19 cellular contexts compared by ENCODE assay signal in the genomic region with DNA sequence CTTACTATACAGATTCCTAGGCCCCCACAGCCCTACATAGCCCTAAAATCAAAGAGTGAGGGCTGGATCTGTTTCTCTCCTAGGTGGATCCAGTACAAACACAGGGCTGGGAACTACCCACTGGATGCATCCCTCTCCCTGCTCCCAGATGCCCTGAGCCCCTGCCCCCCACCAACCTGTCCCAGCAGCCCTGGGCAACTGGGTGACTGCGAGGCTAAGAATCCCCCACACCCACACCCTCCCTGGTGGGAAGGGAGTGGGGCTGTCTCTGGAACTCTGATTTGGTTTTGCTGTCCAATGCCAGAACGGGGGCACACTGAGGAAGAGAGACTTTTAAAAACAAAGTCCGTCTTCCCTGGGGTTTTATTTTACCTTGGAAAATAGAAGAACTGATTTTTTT.
A peak's percentile ranks its signal among the peaks of the same experiment; 100 is the strongest.
DNase-seq lines count a peak whose midpoint lies in the region; ATAC-seq and TF ChIP-seq lines count a peak whose summit lies in the region.
"Had no signal": no experiment of that assay in that cellular context is flagged by ENCODE, and none has a peak within 500 bp of the region (broad histone marks: within the 10 kb centered on the region; RNA-seq: fewer than 3 reads in every experiment).

No MANE protein-coding gene starts in this region.

- H3K36me3 ChIP-seq in mesenchymal stem cell (ENCODE audit: control insufficient read depth in 1 of 2, insufficient read depth in 2 of 2, low read depth in 1 of 2, low read length in 2 of 2) (peaks cover 0 to 16% of the 10 kb centered on the region in 2 experiments), upper lobe of left lung (no peaks in the 10 kb centered on the region), prostate gland (no peaks in the 10 kb centered on the region)
- H3K36me3 ChIP-seq: thoracic aorta had no signal

- no peak overlapping the region for H3K14ac ChIP-seq in mesenchymal stem cell (ENCODE audit: low read length in 2 of 2)

- H3K9me3 ChIP-seq in mesenchymal stem cell (ENCODE audit: control insufficient read depth, low read length) (no peaks in the 10 kb centered on the region), upper lobe of left lung (no peaks in the 10 kb centered on the region), prostate gland (no peaks in the 10 kb centered on the region)
- H3K9me3 ChIP-seq: gastroesophageal sphincter, thoracic aorta had no signal

- H3K79me1 ChIP-seq in mesenchymal stem cell (replicated peaks; ENCODE audit: low read length, poor library complexity, severe bottlenecking), result peaks cover 16% of the 10 kb centered on the region

- H2BK120ac ChIP-seq in mesenchymal stem cell (ENCODE audit: low read depth, low read length), result no peak overlapping the region

- peak overlapping the region in 1 of 2 experiments; percentile 35 for H2BK12ac ChIP-seq in mesenchymal stem cell (ENCODE audit: low read length in 2 of 2)

- H3K27ac ChIP-seq in mesenchymal stem cell (ENCODE audit: low read length, poor library complexity, severe bottlenecking) (no peak overlapping the region), upper lobe of left lung (peak overlapping the region in 3 of 4 donors; percentile 39 to 83 (median 64)), prostate gland (no peak overlapping the region)
- H3K27ac ChIP-seq: gastroesophageal sphincter, VCaP had no signal

- H3K27ac Mint-ChIP-seq in activated naive CD4-positive, alpha-beta T cell treated with anti-CD3 and anti-CD28 coated beads, Interleukin-2, amount 50 U/mL, for 72 hours, result peak overlapping the region; percentile 55 to 95
- no peak overlapping the region for H3K27ac Mint-ChIP-seq in activated naive CD4-positive, alpha-beta T cell treated with anti-CD3 and anti-CD28 coated beads, Interleukin-2, amount 10 ng/mL, durations not matched to agents 7 days and 5 days
- H3K27ac Mint-ChIP-seq in T-cell, result peak overlapping the region; percentile 58 to 84

- intact Hi-C loops in prostate gland (cut with DNase I), result no loop called here

- no peak overlapping the region for H3K23ac ChIP-seq in mesenchymal stem cell (ENCODE audit: low read length in 2 of 2)

- H2AFZ ChIP-seq in mesenchymal stem cell (ENCODE audit: low read depth, low read length), result no peak overlapping the region

- H3K36me3 Mint-ChIP-seq in activated naive CD4-positive, alpha-beta T cell treated with anti-CD3 and anti-CD28 coated beads, Interleukin-2, amount 50 U/mL, for 72 hours, result peaks cover 0 to 5% of the 10 kb centered on the region in 2 donors
- peaks cover 5% of the 10 kb centered on the region for H3K36me3 Mint-ChIP-seq in activated naive CD4-positive, alpha-beta T cell treated with anti-CD3 and anti-CD28 coated beads, Interleukin-2, amount 10 ng/mL, durations not matched to agents 7 days and 5 days
- H3K36me3 Mint-ChIP-seq in T-cell, result no peaks in the 10 kb centered on the region

- H3K4me3 Mint-ChIP-seq in activated naive CD4-positive, alpha-beta T cell treated with anti-CD3 and anti-CD28 coated beads, Interleukin-2, amount 10 ng/mL, durations not matched to agents 7 days and 5 days, result no peak overlapping the region
- H3K4me3 Mint-ChIP-seq in T-cell, result no peak overlapping the region
- H3K4me3 Mint-ChIP-seq: activated CD4-positive, alpha-beta memory T cell treated with anti-CD3 and anti-CD28 coated beads, Interleukin-2, amount 10 ng/mL, durations not matched to agents 7 days and 5 days had no signal

- H2AK5ac ChIP-seq in mesenchymal stem cell (ENCODE audit: low read length, severe bottlenecking), result peak overlapping the region; percentile 57

- no peak for DNase-seq in activated naive CD4-positive, alpha-beta T cell treated with anti-CD3 and anti-CD28 coated beads, Interleukin-2, amount 50 U/mL, for 72 hours (ENCODE audit: low spot score in 2 of 2)
- DNase-seq in activated naive CD4-positive, alpha-beta T cell treated with anti-CD3 and anti-CD28 coated beads, Interleukin-2, amount 10 ng/mL, durations not matched to agents 7 days and 5 days, result no peak
- DNase-seq in T-cell (no peak), mesenchymal stem cell (no peak), upper lobe of left lung (no peak), C1 segment of cervical spinal cord (lab: John Stamatoyannopoulos, UW) (no peak), prostate gland (ENCODE audit: low spot score) (no peak)
- DNase-seq: ACHN; activated CD4-positive, alpha-beta memory T cell treated with anti-CD3 and anti-CD28 coated beads, Interleukin-2, amount 10 ng/mL, durations not matched to agents 7 days and 5 days; activated T-cell treated with anti-CD3 and anti-CD28 coated beads, Interleukin-2, amount 50 U/mL, for 48 hours; COR-L47; H7; NCI-H1436; NCI-H774 had no signal

- H3K9ac ChIP-seq in mesenchymal stem cell (ENCODE audit: low read length), result no peak overlapping the region

- no peak overlapping the region for H3K4me2 ChIP-seq in mesenchymal stem cell (ENCODE audit: low read length, poor library complexity, severe bottlenecking)

- TF ChIP-seq EP300 in upper lobe of left lung (IDR thresholded peaks at IDR 0.05), result no peak

- WGBS in mesenchymal stem cell, result no CpG with 5 or more reads among the region's 3 CpGs
- WGBS in upper lobe of left lung, 2 donors, result 93 to 96% methylated on average over 3 of the region's 3 CpGs
- WGBS in prostate gland, result 95% methylated on average over 3 of the region's 3 CpGs

- H2BK15ac ChIP-seq in mesenchymal stem cell (ENCODE audit: low read depth, poor library complexity, severe bottlenecking), result no peak overlapping the region

- H3K27me3 ChIP-seq in mesenchymal stem cell (ENCODE audit: control insufficient read depth in 1 of 2, insufficient read depth in 1 of 2, low read length in 2 of 2) (no peaks in the 10 kb centered on the region), upper lobe of left lung (no peaks in the 10 kb centered on the region), prostate gland (replicated peaks; ENCODE audit: insufficient read depth) (no peaks in the 10 kb centered on the region)
- H3K27me3 ChIP-seq: gastroesophageal sphincter had no signal

- ATAC-seq in activated naive CD4-positive, alpha-beta T cell treated with anti-CD3 and anti-CD28 coated beads, Interleukin-2, amount 50 U/mL, for 72 hours, result no peak
- no peak for ATAC-seq in T-cell (replicated peaks in 1 of 4)
- ATAC-seq in upper lobe of left lung (ENCODE audit: low FRiP score in 2 of 2), result no peak
- ATAC-seq in HG02852 (IDR thresholded peaks at IDR 0.05; ENCODE audit: unreplicated experiment), result no peak
- ATAC-seq: gastroesophageal sphincter had no signal

- H3K4me1 ChIP-seq in mesenchymal stem cell (ENCODE audit: control insufficient read depth, insufficient read depth, low read depth, low read length) (peaks cover 76% of the 10 kb centered on the region), upper lobe of left lung (peaks cover 62 to 80% (median 75%) of the 10 kb centered on the region in 4 donors), prostate gland (replicated peaks) (no peaks in the 10 kb centered on the region)

- TF ChIP-seq POLR2A in upper lobe of left lung (IDR thresholded peaks at IDR 0.05) (no peak), prostate gland (IDR thresholded peaks at IDR 0.05) (no peak)

- H3K18ac ChIP-seq in mesenchymal stem cell (ENCODE audit: low read depth in 1 of 2, low read length in 2 of 2), result no peak overlapping the region

- CTCF ChIA-PET in activated naive CD4-positive, alpha-beta T cell treated with anti-CD3 and anti-CD28 coated beads, Interleukin-2, amount 10 ng/mL, durations not matched to agents 7 days and 5 days (lab: Charles Lee), result no interaction called here
- CTCF ChIA-PET in T-cell (lab: Charles Lee), result no interaction called here

- POLR2A ChIA-PET in T-cell (lab: Charles Lee), result interaction anchor here in 1 of 2 donors (0.6 kb wide), 1 partner anchor 10 kb away, joined by 3 read pairs; no protein-coding TSS in a partner anchor

- no peak overlapping the region for H2BK5ac ChIP-seq in mesenchymal stem cell (ENCODE audit: low read depth, low read length, poor library complexity, severe bottlenecking)

- peaks cover 82% of the 10 kb centered on the region for H3K4me1 Mint-ChIP-seq in activated naive CD4-positive, alpha-beta T cell treated with anti-CD3 and anti-CD28 coated beads, Interleukin-2, amount 10 ng/mL, durations not matched to agents 7 days and 5 days
- peaks cover 86 to 100% (median 91%) of the 10 kb centered on the region in 3 donors for H3K4me1 Mint-ChIP-seq in T-cell

- no peak overlapping the region for H3K4ac ChIP-seq in mesenchymal stem cell (ENCODE audit: low read depth in 1 of 2, low read length in 2 of 2)

- no peak overlapping the region for H4K91ac ChIP-seq in mesenchymal stem cell (ENCODE audit: low read length)

- TF ChIP-seq CTCF in upper lobe of left lung (IDR thresholded peaks at IDR 0.05) (no peak), prostate gland (IDR thresholded peaks at IDR 0.05) (no peak)

- H3K4me3 ChIP-seq in mesenchymal stem cell (ENCODE audit: insufficient read depth in 1 of 2, low read depth in 1 of 2, low read length in 2 of 2), result no peak overlapping the region
- no peak overlapping the region for H3K4me3 ChIP-seq in upper lobe of left lung
- no peak overlapping the region for H3K4me3 ChIP-seq in prostate gland
- H3K4me3 ChIP-seq: gastroesophageal sphincter, lung, thoracic aorta had no signal

- H3K27me3 Mint-ChIP-seq in activated naive CD4-positive, alpha-beta T cell treated with anti-CD3 and anti-CD28 coated beads, Interleukin-2, amount 10 ng/mL, durations not matched to agents 7 days and 5 days, result peaks cover 11% of the 10 kb centered on the region
- no peaks in the 10 kb centered on the region for H3K27me3 Mint-ChIP-seq in T-cell
- H3K27me3 Mint-ChIP-seq: activated CD4-positive, alpha-beta memory T cell treated with anti-CD3 and anti-CD28 coated beads, Interleukin-2, amount 10 ng/mL, durations not matched to agents 7 days and 5 days had no signal

- no peaks in the 10 kb centered on the region for H3K9me3 Mint-ChIP-seq in activated naive CD4-positive, alpha-beta T cell treated with anti-CD3 and anti-CD28 coated beads, Interleukin-2, amount 50 U/mL, for 72 hours
- H3K9me3 Mint-ChIP-seq in activated naive CD4-positive, alpha-beta T cell treated with anti-CD3 and anti-CD28 coated beads, Interleukin-2, amount 10 ng/mL, durations not matched to agents 7 days and 5 days, result no peaks in the 10 kb centered on the region
- H3K9me3 Mint-ChIP-seq in T-cell, result no peaks in the 10 kb centered on the region
- H3K9me3 Mint-ChIP-seq: activated CD4-positive, alpha-beta memory T cell treated with anti-CD3 and anti-CD28 coated beads, Interleukin-2, amount 10 ng/mL, durations not matched to agents 7 days and 5 days had no signal

- H4K8ac ChIP-seq in mesenchymal stem cell (ENCODE audit: low read length), result no peak overlapping the region

Comparison
In these comparisons a context has a peak if more than half of its experiments do, and no peak if none do; other contexts are left out.
1. H3K27ac ChIP-seq: peak in upper lobe of left lung (3 of 4); none in mesenchymal stem cell (single experiment) and prostate gland (0 of 2).